In the genomic region with DNA sequence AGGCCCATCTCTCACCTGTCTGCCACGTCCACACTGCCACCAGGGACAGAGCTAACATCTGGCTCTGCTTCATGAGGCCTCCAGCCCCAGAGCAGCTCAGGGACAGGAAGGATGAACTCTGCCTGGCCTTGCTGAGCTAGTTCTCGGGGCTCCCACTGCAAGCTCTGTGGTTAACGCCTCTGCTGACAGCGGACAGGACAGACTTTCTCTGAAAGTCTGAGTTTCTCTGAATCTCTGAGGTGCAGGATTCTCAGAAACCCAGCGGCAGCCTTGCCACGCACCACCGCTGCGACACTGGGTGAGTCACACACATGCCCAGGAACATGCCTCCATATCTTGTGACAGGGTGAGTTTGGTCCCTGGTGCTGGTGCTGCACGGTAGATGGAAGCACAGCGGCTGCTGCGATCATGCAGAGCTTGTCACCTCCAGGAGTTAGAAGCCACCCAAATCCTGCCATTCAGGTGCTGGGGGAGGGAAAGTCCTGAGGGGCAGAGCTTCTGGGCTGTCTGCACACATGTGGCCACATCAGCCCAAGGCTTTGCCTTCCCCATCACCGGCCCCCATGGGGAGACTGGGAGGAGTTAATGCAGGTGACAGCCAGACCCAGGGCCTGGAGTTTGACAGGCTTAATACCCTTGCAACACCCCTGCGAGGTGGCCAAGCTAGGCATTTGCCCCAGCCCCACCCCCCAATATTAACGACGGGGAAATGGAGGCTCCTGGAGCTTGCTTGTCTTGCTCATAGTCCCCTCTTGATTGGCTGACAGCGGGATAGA, we compare ENCODE assay signal across 8 cellular contexts.
A peak's percentile ranks its signal among the peaks of the same experiment; 100 is the strongest.
DNase-seq lines count a peak whose midpoint lies in the region; ATAC-seq, FAIRE-seq and TF ChIP-seq lines count a peak whose summit lies in the region.

No MANE protein-coding gene starts in this region.

- peak; percentile 99 for FAIRE-seq in GM12878 (lab: Jason Lieb, UNC)

- peak overlapping the region; percentile 11; the same call in 1 of the 2 replicates for H3K9ac ChIP-seq in GM12878 (ENCODE audit: control insufficient read depth, insufficient read depth, low read length)

- no TSS peak for BruUV-seq in GM12878 (replicated peaks; lab: Mats Ljungman, UMichigan)

- POLR2A ChIA-PET in GM12878 (lab: Charles Lee): interaction anchor here (0.6 to 2.0 kb wide), 8 partner anchors 30 to 499 kb away, joined by 3 to 10 read pairs (median 4); no protein-coding TSS in a partner anchor

- no peaks in the 10 kb centered on the region for H3K79me2 ChIP-seq in GM12878 (ENCODE audit: control insufficient read depth, insufficient read depth, low read length)

- in situ Hi-C loops in GM12878 (cut with MboI): no loop called here

- H2AFZ ChIP-seq in GM12878 (ENCODE audit: control insufficient read depth, low read depth, low read length): peak overlapping the region; percentile 77

- H4K20me1 ChIP-seq in GM12878 (ENCODE audit: control insufficient read depth, insufficient read depth): no peaks in the 10 kb centered on the region

- intact Hi-C loops in GM12878 (cut with micrococcal nuclease; ENCODE audit: unreplicated experiment): loop anchor here (1.0 to 10.0 kb wide), 5 partner anchors 31 to 267 kb away; partner anchors contain the start of gene PLCL2

- TF ChIP-seq EP300 in GM12878 (IDR thresholded peaks at IDR 0.05; ENCODE audit: borderline replicate concordance in 1 of 2, control insufficient read depth in 1 of 2, low read depth in 2 of 2, low read length in 2 of 2): peak; percentile 73 to 82

- WGBS in GM12878 (ENCODE audit: insufficient coverage, insufficient replicate concordance, low lambda C conversion rate, missing lambda C conversion rate): 25% methylated on average over 16 of the region's 16 CpGs

- H3K4me1 ChIP-seq in GM12878 (ENCODE audit: control insufficient read depth, insufficient read depth, low read length): peaks cover 25% of the 10 kb centered on the region
- H3K4me1 ChIP-seq in BE2C: no peaks in the 10 kb centered on the region

- peak; percentile 32 for TF ChIP-seq RAD21 in GM12878 (IDR thresholded peaks at IDR 0.05; ENCODE audit: insufficient read depth, low read depth, low read length)

- peak overlapping the region; percentile 76 for H3K27ac ChIP-seq in GM12878 (ENCODE audit: control insufficient read depth, insufficient read depth)

- CTCF ChIA-PET in GM12878 (lab: Yijun Ruan, JAX): interaction anchor here (0.6 to 3.6 kb wide), 23 partner anchors 9 to 551 kb away, joined by 3 to 13 read pairs (median 4); partner anchors contain the start of gene PLCL2

- ATAC-seq in GM18519 (IDR thresholded peaks at IDR 0.05; ENCODE audit: low FRiP score, unreplicated experiment) (peak; percentile 96), HG02943 (IDR thresholded peaks at IDR 0.05; ENCODE audit: low read depth, unreplicated experiment) (peak; percentile 98), GM12878 (peak; percentile 96)

- H3K4me3 ChIP-seq in GM12878: 0 out of 2 replicates have a peak overlapping the region, but pooled peaks have one; percentile 1
- no peak overlapping the region for H3K4me3 ChIP-seq in BE2C (ENCODE audit: low read depth, low read length)
- H3K4me3 ChIP-seq in foreskin fibroblast (ENCODE audit: low read depth in 1 of 2, low read length in 2 of 2): no peak overlapping the region

- H3K27me3 ChIP-seq in GM12878 (replicated peaks in 1 of 2; ENCODE audit: control insufficient read depth in 2 of 2, insufficient read depth in 2 of 2, low read length in 1 of 2): no peaks in the 10 kb centered on the region
- no peaks in the 10 kb centered on the region for H3K27me3 ChIP-seq in BE2C

- H3K9me3 ChIP-seq in GM12878 (replicated peaks; ENCODE audit: control insufficient read depth, insufficient read depth, low read length) (peaks cover 6% of the 10 kb centered on the region; the same call in 2 of the 3 replicates), BE2C (no peaks in the 10 kb centered on the region)

- peak overlapping the region; percentile 73 for H3K4me2 ChIP-seq in GM12878 (ENCODE audit: control insufficient read depth, insufficient read depth)

- SMC1A ChIA-PET in GM12878 (lab: Charles Lee; ENCODE audit: uncharacterized antibody, unreplicated experiment): interaction anchor here (0.7 to 4.6 kb wide), 37 partner anchors 12 to 355 kb away, joined by 3 to 51 read pairs (median 4); partner anchors contain the start of gene PLCL2

- RAD21 ChIA-PET in GM12878 (lab: Charles Lee; ENCODE audit: unreplicated experiment): interaction anchor here (0.7 to 3.9 kb wide), 34 partner anchors 8 to 350 kb away, joined by 3 to 64 read pairs (median 5); partner anchors contain the start of gene PLCL2

- peak; percentile 67; the same call in 1 of the 2 replicates for TF ChIP-seq POLR2A in GM12878 (IDR thresholded peaks at IDR 0.05; ENCODE audit: low read depth, low read length)

- TF ChIP-seq CTCF in GM12878 (IDR thresholded peaks at IDR 0.05 in 2 of 3, conservative IDR thresholded peaks at IDR 0.05 in 1 of 3; ENCODE audit: control insufficient read depth in 2 of 3, extremely low read depth in 1 of 3, insufficient read depth in 1 of 3, low read depth in 3 of 3, low read length in 3 of 3) (0 out of 6 replicates have a peak, but pooled peaks of 1 of the 3 experiments have one; percentile 1), BE2C (IDR thresholded peaks at IDR 0.05; ENCODE audit: low read depth, low read length) (no peak), foreskin fibroblast (IDR thresholded peaks at IDR 0.05; ENCODE audit: low read depth, low read length) (no peak)

- H3K36me3 ChIP-seq in GM12878 (ENCODE audit: control insufficient read depth in 2 of 2, insufficient read depth in 2 of 2, low read length in 1 of 2): peaks cover 3 to 17% of the 10 kb centered on the region in 2 experiments; a peak in 3 of 4 replicates
- H3K36me3 ChIP-seq in BE2C: no peaks in the 10 kb centered on the region

- DNase-seq in UCSD-AML1 (lab: John Stamatoyannopoulos, UW; ENCODE audit: unreplicated experiment) (peak; percentile 73), GM12878 (ENCODE audit: low read depth, low spot score) (peak; percentile 92), NCI-H226 (no peak), BE2C (no peak), foreskin fibroblast (no peak)
- DNase-seq in stimulated activated CD8-positive, alpha-beta memory T cell treated with anti-CD3 and anti-CD28 coated beads, Interleukin-15, amount 100 ng/mL, for 24 hours (ENCODE audit: low read depth): peak; percentile 47

TF ChIP-seq in GM12878, 131 proteins besides CTCF, POLR2A, EP300 and RAD21 (continues in another document):
- TF ChIP-seq SMAD5 (IDR thresholded peaks at IDR 0.05; ENCODE audit: low read depth) (no peak), SIX5 (IDR thresholded peaks at IDR 0.05; ENCODE audit: low read depth, low read length, severe bottlenecking) (no peak), CHD2 (IDR thresholded peaks at IDR 0.05; ENCODE audit: borderline replicate concordance, low read depth, low read length) (peak; percentile 68; the same call in 1 of the 2 replicates), SUZ12 (IDR thresholded peaks at IDR 0.05; ENCODE audit: unreplicated experiment) (no peak), RAD51 (IDR thresholded peaks at IDR 0.05) (peak; percentile 40; the same call in 1 of the 2 replicates), LARP7 (IDR thresholded peaks at IDR 0.05) (no peak), FOXK2 (IDR thresholded peaks at IDR 0.05) (no peak; the same call in 1 of the 2 replicates), GATAD2B (conservative IDR thresholded peaks at IDR 0.05; ENCODE audit: low read depth) (peak; percentile 96), ZBTB33 (IDR thresholded peaks at IDR 0.05) (no peak), GABPA (IDR thresholded peaks at IDR 0.05; ENCODE audit: low read depth) (no peak), YBX1 (IDR thresholded peaks at IDR 0.05) (no peak), TCF7 (IDR thresholded peaks at IDR 0.05; ENCODE audit: borderline replicate concordance) (no peak), PML (IDR thresholded peaks at IDR 0.05; ENCODE audit: low read length) (no peak), SIN3A (IDR thresholded peaks at IDR 0.05; ENCODE audit: low read depth, low read length) (no peak), MYC (IDR thresholded peaks at IDR 0.05; ENCODE audit: insufficient read depth, insufficient read length, insufficient replicate concordance, low read length, severe bottlenecking) (no peak), BACH1 (IDR thresholded peaks at IDR 0.05; ENCODE audit: borderline replicate concordance) (peak; percentile 77; the same call in 1 of the 2 replicates), MAX (IDR thresholded peaks at IDR 0.05; ENCODE audit: low read depth, low read length) (no peak; the same call in 1 of the 2 replicates)

Comparison
In these comparisons a context has a peak if more than half of its experiments do, and no peak if none do; other contexts are left out.
1. DNase-seq: peak in UCSD-AML1 (single experiment), GM12878 (single experiment) and stimulated activated CD8-positive, alpha-beta memory T cell treated with anti-CD3 and anti-CD28 coated beads, Interleukin-15, amount 100 ng/mL, for 24 hours (single experiment); none in NCI-H226 (single experiment), BE2C (single experiment) and foreskin fibroblast (0 of 2).
2. Peak in every context shown above with its lines, with median percentiles within 50 percentile points of each other: ATAC-seq.